ENCODE assay signal across 17 cellular contexts in the genomic region with DNA sequence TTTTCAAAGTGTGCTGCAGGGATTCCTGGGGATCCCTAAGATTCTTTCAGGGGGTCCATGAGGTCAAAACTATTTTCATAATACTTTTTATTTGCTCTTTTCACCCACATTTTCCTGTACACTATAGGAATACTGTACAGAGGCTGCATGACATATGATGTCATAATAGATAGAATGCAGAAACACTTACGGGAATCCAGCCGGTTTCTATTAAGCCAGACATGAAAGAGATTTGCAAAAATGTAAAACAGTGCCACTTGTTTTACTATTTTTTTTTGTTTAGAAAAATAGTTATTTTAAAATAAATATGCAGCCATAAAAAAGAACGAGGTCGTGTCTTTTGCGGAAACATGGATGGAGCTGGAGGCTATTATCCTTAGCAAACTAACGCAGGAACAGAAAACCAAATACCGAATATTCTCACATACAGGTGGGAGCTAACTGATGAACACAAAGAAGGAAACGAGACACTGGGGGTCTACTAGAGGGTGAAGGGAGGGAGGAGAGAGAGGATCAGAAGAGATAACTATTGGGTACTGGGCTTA. TPM values are rescaled to one million over a fixed set of nuclear protein-coding genes. Genes with fewer than 3 reads are reported as not detected.
DNase-seq lines count a peak whose midpoint lies in the region; ATAC-seq and TF ChIP-seq lines count a peak whose summit lies in the region.
"Had no signal": no experiment of that assay in that cellular context is flagged by ENCODE, and none has a peak within 500 bp of the region (broad histone marks: within the 10 kb centered on the region; RNA-seq: fewer than 3 reads in every experiment).

No MANE protein-coding gene starts in this region.

- 56 to 78% methylated on average over 8 of the region's 8 CpGs for WGBS in sigmoid colon, 2 donors

- H3K36me3 ChIP-seq in Loucy (ENCODE audit: insufficient read depth, low read length) (no peaks in the 10 kb centered on the region), sigmoid colon (no peaks in the 10 kb centered on the region)

- H3K27ac ChIP-seq in sigmoid colon, result peak overlapping the region; percentile 35 to 98 (median 96)

- H3K4me2 ChIP-seq in Loucy (ENCODE audit: low read depth, low read length, poor library complexity, severe bottlenecking), result peak overlapping the region; percentile 95

- H3F3A ChIP-seq in Loucy (ENCODE audit: low read depth), result no peaks in the 10 kb centered on the region; the same call in 1 of the 2 replicates

- no peak for TF ChIP-seq POLR2A in sigmoid colon (IDR thresholded peaks at IDR 0.05)

- H3K9me2 ChIP-seq in Loucy (replicated peaks; ENCODE audit: low read depth, low read length), result no peaks in the 10 kb centered on the region

- H3K4me3 ChIP-seq in Loucy (ENCODE audit: low read length, poor library complexity, severe bottlenecking), result no peak overlapping the region
- H3K4me3 ChIP-seq in sigmoid colon, result no peak overlapping the region

- H3K9ac ChIP-seq in Loucy (ENCODE audit: low read depth, low read length, poor library complexity, severe bottlenecking), result no peak overlapping the region

- peaks cover 19% of the 10 kb centered on the region for H3K4me1 ChIP-seq in Loucy (ENCODE audit: insufficient read depth, low read length, poor library complexity, severe bottlenecking)
- peaks cover 0 to 83% (median 42%) of the 10 kb centered on the region in 4 donors for H3K4me1 ChIP-seq in sigmoid colon

- no peak overlapping the region for H2AFZ ChIP-seq in Loucy (ENCODE audit: low read length)

- peaks cover 91% of the 10 kb centered on the region for H3K79me2 ChIP-seq in Loucy (ENCODE audit: insufficient read depth, low read length)

- no peak for TF ChIP-seq CTCF in Loucy (conservative IDR thresholded peaks at IDR 0.05; ENCODE audit: low read length)
- TF ChIP-seq CTCF in sigmoid colon (IDR thresholded peaks at IDR 0.05), result no peak

- DNase-seq in activated T-cell treated with anti-CD3 and anti-CD28 coated beads for 4 hours (peak; percentile 5), fibroblast of gingiva (ENCODE audit: low read depth) (peak; percentile 62), sigmoid colon (no peak), DMS79 (lab: John Stamatoyannopoulos, UW) (no peak), GM19238 (ENCODE audit: insufficient read length, low spot score) (no peak)
- no peak for DNase-seq in activated T-cell treated with anti-CD3 and anti-CD28 coated beads, Interleukin-2, amount 50 U/mL, for 1 hour
- DNase-seq: activated CD8-positive, alpha-beta memory T cell treated with anti-CD3 and anti-CD28 coated beads, Interleukin-2, amount 50 U/mL, for 48 hours; amniotic stem cell; CD8-positive, alpha-beta T cell; glutamatergic neuron; NK-92 treated with Interleukin-12 subunit alpha and Interleukin-12 subunit beta, amount 100 ng/mL, for 24 hours; occipital lobe; stimulated activated naive CD4-positive, alpha-beta T cell; T-helper 2 cell had no signal

- intact Hi-C loops in sigmoid colon (cut with DNase I), result no loop called here

- TF ChIP-seq EP300 in sigmoid colon (IDR thresholded peaks at IDR 0.05), result no peak

- H4K20me1 ChIP-seq in Loucy (ENCODE audit: insufficient read depth, low read length, poor library complexity, severe bottlenecking), result peaks cover 60% of the 10 kb centered on the region

- no peaks in the 10 kb centered on the region for H3K27me3 ChIP-seq in Loucy (ENCODE audit: insufficient read depth, low read length, poor library complexity, severe bottlenecking)
- no peaks in the 10 kb centered on the region for H3K27me3 ChIP-seq in sigmoid colon

- no peak for ATAC-seq in HG02870 (IDR thresholded peaks at IDR 0.05; ENCODE audit: unreplicated experiment)
- ATAC-seq: CD8-positive, alpha-beta T cell; HepG2 had no signal

- H3K9me3 ChIP-seq in Loucy (ENCODE audit: insufficient read depth, low read depth, low read length), result no peaks in the 10 kb centered on the region
- no peaks in the 10 kb centered on the region for H3K9me3 ChIP-seq in sigmoid colon

RNA-seq across cellular contexts. Expression of a gene that starts 5.0 kb away (rescaled TPM):
- total RNA-seq in sigmoid colon, result 10 to 100 TPM; 56.7 to 81.6 (median 62.0) TPM
- 1 to 10 TPM; 4.4 to 7.8 (median 6.9) TPM for polyA plus RNA-seq in sigmoid colon

Comparison
In these comparisons a context has a peak if more than half of its experiments do, and no peak if none do; other contexts are left out.
1. DNase-seq: peak in activated T-cell treated with anti-CD3 and anti-CD28 coated beads for 4 hours (single experiment) and fibroblast of gingiva (single experiment); none in activated T-cell treated with anti-CD3 and anti-CD28 coated beads, Interleukin-2, amount 50 U/mL, for 1 hour (single experiment), sigmoid colon (single experiment), DMS79 (single experiment) and GM19238 (single experiment).